ENCODE assay signal across 16 cellular contexts in the genomic region with DNA sequence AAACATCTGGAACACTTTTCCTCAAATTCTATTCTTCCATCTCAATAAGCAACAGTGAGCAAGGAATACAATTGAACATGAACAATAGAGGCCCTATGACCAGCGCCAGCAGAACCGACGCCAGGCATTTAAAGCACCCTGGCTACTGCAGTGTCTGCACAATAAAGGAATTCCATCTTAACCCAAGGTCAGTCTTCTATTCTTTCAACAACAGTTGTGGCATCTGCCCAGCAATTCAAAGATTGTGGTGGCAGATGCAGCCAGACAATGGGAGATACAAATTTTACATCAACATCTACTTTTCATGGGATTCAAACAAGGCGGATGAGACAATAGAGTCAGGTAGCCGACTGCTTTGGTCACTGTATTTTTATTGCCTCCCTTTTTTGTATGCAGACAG.
DNase-seq lines count a peak whose midpoint lies in the region; ATAC-seq and TF ChIP-seq lines count a peak whose summit lies in the region.
"Had no signal": no experiment of that assay in that cellular context is flagged by ENCODE, and none has a peak within 500 bp of the region (broad histone marks: within the 10 kb centered on the region; RNA-seq: fewer than 3 reads in every experiment).

No MANE protein-coding gene starts in this region.

- peak overlapping the region; percentile 41; the same call in 1 of the 2 replicates for H3K4me3 Mint-ChIP-seq in HFFc6
- H3K4me3 Mint-ChIP-seq: activated naive CD4-positive, alpha-beta T cell treated with anti-CD3 and anti-CD28 coated beads for 36 hours; T-helper 1 cell treated with Interleukin-12 subunit alpha and Interleukin-12 subunit beta and Interleukin-4 antibody, amounts not matched to agents 30 μg/mL and 1 μg/mL, for 36 hours had no signal

- H3K27me3 ChIP-seq in left ventricle myocardium inferior (ENCODE audit: low read depth): no peaks in the 10 kb centered on the region
- no peaks in the 10 kb centered on the region for H3K27me3 ChIP-seq in ascending aorta

- in situ Hi-C loops in astrocyte of the cerebellum (cut with HindIII; ENCODE audit: low sequenced_read_pairs): no loop called here

- peaks cover 48% of the 10 kb centered on the region for H3K4me1 ChIP-seq in left ventricle myocardium inferior
- peaks cover 0 to 2% of the 10 kb centered on the region in 2 donors for H3K4me1 ChIP-seq in ascending aorta

- H3K36me3 Mint-ChIP-seq in HFFc6 (ENCODE audit: low read depth): peaks cover 72% of the 10 kb centered on the region

- no peak for ATAC-seq in GM21619 (IDR thresholded peaks at IDR 0.05; ENCODE audit: unreplicated experiment)
- ATAC-seq: activated CD4-positive, CD25-positive, alpha-beta regulatory T cell treated with anti-CD3 and anti-CD28 coated beads, Interleukin-2, amount 50 U/mL, for 24 hours had no signal

- H3K9me3 ChIP-seq in left ventricle myocardium inferior (replicated peaks) (no peaks in the 10 kb centered on the region), ascending aorta (no peaks in the 10 kb centered on the region)

- peak overlapping the region; percentile 69 for H3K27ac Mint-ChIP-seq in HFFc6
- H3K27ac Mint-ChIP-seq: activated naive CD4-positive, alpha-beta T cell treated with anti-CD3 and anti-CD28 coated beads for 36 hours; T-helper 1 cell treated with Interleukin-12 subunit alpha and Interleukin-12 subunit beta and Interleukin-4 antibody, amounts not matched to agents 30 μg/mL and 1 μg/mL, for 36 hours had no signal

- intact Hi-C loops in left ventricle myocardium inferior (cut with micrococcal nuclease) (no loop called here), posterior cingulate gyrus (cut with DNase I) (no loop called here), ascending aorta (cut with DNase I) (no loop called here)

- peaks cover 52% of the 10 kb centered on the region for H3K27me3 Mint-ChIP-seq in HFFc6 (ENCODE audit: insufficient read depth)

- peaks cover 20% of the 10 kb centered on the region; the same call in 1 of the 2 replicates for H3K9me3 Mint-ChIP-seq in HFFc6
- H3K9me3 Mint-ChIP-seq: activated naive CD4-positive, alpha-beta T cell treated with anti-CD3 and anti-CD28 coated beads for 36 hours; T-helper 1 cell treated with Interleukin-12 subunit alpha and Interleukin-12 subunit beta and Interleukin-4 antibody, amounts not matched to agents 30 μg/mL and 1 μg/mL, for 36 hours had no signal

- peaks cover 71% of the 10 kb centered on the region for H3K4me1 Mint-ChIP-seq in HFFc6 (ENCODE audit: low read depth)

- H3K4me3 ChIP-seq in astrocyte of the cerebellum (ENCODE audit: low read depth, low read length) (no peak overlapping the region), left ventricle myocardium inferior (no peak overlapping the region), ascending aorta (no peak overlapping the region)

- TF ChIP-seq CTCF in HFFc6 (IDR thresholded peaks at IDR 0.05) (no peak), astrocyte of the cerebellum (IDR thresholded peaks at IDR 0.05; ENCODE audit: low read depth, low read length, missing control alignments) (no peak), left ventricle myocardium inferior (IDR thresholded peaks at IDR 0.05; ENCODE audit: borderline replicate concordance) (no peak), ascending aorta (IDR thresholded peaks at IDR 0.05) (no peak)

- DNase-seq in HFFc6 (no peak), astrocyte of the cerebellum (ENCODE audit: low read depth) (peak; percentile 79), left ventricle myocardium inferior (peak; percentile 18), posterior cingulate gyrus (peak in 7 of 10 donors; percentile 23 to 89 (median 56)), cortex of kidney (lab: John Stamatoyannopoulos, UW) (no peak), COLO829 (ENCODE audit: low spot score) (no peak), ascending aorta (ENCODE audit: low spot score in 2 of 2) (no peak)
- DNase-seq: activated naive CD4-positive, alpha-beta T cell treated with anti-CD3 and anti-CD28 coated beads for 36 hours; AML-193; DMS 273 treated with DMSO at 0.1 percent for 48 hours; NCI-H1417 treated with DMSO at 0.1 percent for 48 hours; stimulated activated CD4-positive, alpha-beta T cell treated with anti-CD3 and anti-CD28 coated beads, Interleukin-15, amount 100 ng/mL, for 24 hours had no signal

- H3K27ac ChIP-seq in left ventricle myocardium inferior (replicated peaks): peak overlapping the region; percentile 24
- H3K27ac ChIP-seq in ascending aorta: no peak overlapping the region
- H3K27ac ChIP-seq: HL-60 had no signal

- H3K36me3 ChIP-seq in left ventricle myocardium inferior: peaks cover 50% of the 10 kb centered on the region
- peaks cover 83 to 100% of the 10 kb centered on the region in 2 donors for H3K36me3 ChIP-seq in ascending aorta

Comparison
In these comparisons a context has a peak if more than half of its experiments do, and no peak if none do; other contexts are left out.
1. DNase-seq: peak in astrocyte of the cerebellum (single experiment), left ventricle myocardium inferior (single experiment) and posterior cingulate gyrus (7 of 10); none in HFFc6 (single experiment), cortex of kidney (single experiment), COLO829 (single experiment) and ascending aorta (0 of 2).